8 cellular contexts compared by ENCODE assay signal in the genomic region with DNA sequence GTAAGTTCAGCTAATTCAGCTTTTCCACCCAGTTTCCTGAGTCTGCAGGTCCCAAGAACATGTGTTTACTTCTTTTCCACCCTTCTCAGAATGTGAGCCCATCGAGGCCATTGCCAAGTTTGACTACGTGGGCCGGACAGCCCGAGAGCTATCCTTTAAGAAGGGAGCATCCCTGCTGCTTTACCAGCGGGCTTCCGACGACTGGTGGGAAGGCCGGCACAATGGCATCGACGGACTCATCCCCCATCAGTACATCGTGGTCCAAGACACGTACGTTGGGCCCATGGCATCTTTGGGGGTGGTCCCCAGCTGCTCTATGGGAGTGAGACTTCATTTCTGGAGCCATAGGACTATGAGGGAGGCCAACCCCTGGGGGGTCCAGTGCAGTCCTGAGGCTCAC.
"Had no signal": no experiment of that assay in that cellular context is flagged by ENCODE, and none has a peak within 500 bp of the region (broad histone marks: within the 10 kb centered on the region; RNA-seq: fewer than 3 reads in every experiment).

No MANE protein-coding gene starts in this region.

- ATAC-seq: HCT116 had no signal

- H3K9me3 ChIP-seq: HAP-1 had no signal

- H3K4me3 ChIP-seq: GM23248, GM23338, HAP-1 had no signal

- H2AFZ ChIP-seq: GM23248, GM23338 had no signal

- H3K4me2 ChIP-seq: GM23338 had no signal

- H3K4me1 ChIP-seq: HAP-1 had no signal

- DNase-seq: GM23248, GOT3, H9, HCEC 1CT, HFFc6 had no signal

- H3K9ac ChIP-seq: GM23248 had no signal

- H3K27ac ChIP-seq: GM23248 had no signal
